13 cellular contexts compared by ENCODE assay signal in the genomic region with DNA sequence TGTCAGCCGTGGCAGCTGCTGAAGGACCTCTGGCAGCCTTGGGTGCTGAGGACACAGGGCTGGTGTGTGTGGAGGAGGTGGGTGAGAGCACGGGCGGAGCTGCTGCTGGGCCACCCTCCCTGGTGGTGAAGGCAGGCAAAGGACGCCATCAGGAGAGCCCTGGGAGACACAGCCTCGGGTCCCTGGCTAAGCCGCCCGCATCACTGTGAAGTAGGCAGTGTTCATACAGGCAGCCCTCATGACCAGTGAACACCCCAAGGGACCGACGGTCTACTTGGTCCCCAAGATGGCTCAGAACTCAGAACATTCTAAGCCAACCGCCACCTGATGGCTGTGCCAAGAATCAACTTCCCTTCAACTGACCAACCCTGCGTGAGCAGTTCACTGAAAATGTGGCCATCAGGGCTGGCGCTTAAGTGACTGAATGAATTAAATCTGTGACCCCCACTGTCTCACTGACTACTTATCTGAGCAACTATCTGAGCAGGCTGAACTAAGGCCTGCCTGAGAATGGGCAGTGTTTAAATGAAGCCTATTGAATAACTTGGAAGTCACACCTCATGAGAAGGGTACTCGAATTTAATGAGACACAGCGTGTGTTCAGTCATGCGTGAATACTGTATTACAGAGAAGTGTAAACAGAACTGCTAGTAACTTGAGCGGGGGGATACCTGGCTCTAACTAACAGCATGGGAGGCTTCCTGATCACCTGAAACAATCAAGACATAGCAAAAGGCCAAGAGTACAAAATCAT. TPM values are rescaled to one million over a fixed set of nuclear protein-coding genes. Genes with fewer than 3 reads are reported as not detected.
DNase-seq lines count a peak whose midpoint lies in the region; ATAC-seq and TF ChIP-seq lines count a peak whose summit lies in the region.
"Had no signal": no experiment of that assay in that cellular context is flagged by ENCODE, and none has a peak within 500 bp of the region (broad histone marks: within the 10 kb centered on the region; RNA-seq: fewer than 3 reads in every experiment).

No MANE protein-coding gene starts in this region.

- H3K9me3 Mint-ChIP-seq in endodermal cell, result peaks cover 9% of the 10 kb centered on the region

- ATAC-seq in HG02759 (IDR thresholded peaks at IDR 0.05; ENCODE audit: unreplicated experiment) (no peak), GM19035 (IDR thresholded peaks at IDR 0.05; ENCODE audit: unreplicated experiment) (no peak)

- H3K4me1 ChIP-seq in endodermal cell (ENCODE audit: control insufficient read depth, insufficient read depth, low read length), result peaks cover 32% of the 10 kb centered on the region

- TF ChIP-seq CTCF in endodermal cell (conservative IDR thresholded peaks at IDR 0.05), result peak; percentile 43

- peaks cover 15% of the 10 kb centered on the region for H3K36me3 ChIP-seq in endodermal cell (ENCODE audit: control insufficient read depth, insufficient read depth, low read length)
- H3K36me3 ChIP-seq: ovary, thoracic aorta had no signal

- H3K9me3 ChIP-seq in endodermal cell (ENCODE audit: control insufficient read depth, low read length), result peaks cover 7% of the 10 kb centered on the region
- H3K9me3 ChIP-seq: ovary, thoracic aorta had no signal

- peaks cover 20% of the 10 kb centered on the region for H3K27me3 Mint-ChIP-seq in endodermal cell (ENCODE audit: insufficient read depth)

- no peak overlapping the region for H3K27ac ChIP-seq in endodermal cell (ENCODE audit: low read depth, low read length)
- H3K27ac ChIP-seq: thoracic aorta had no signal

- H3K9ac ChIP-seq in endodermal cell (ENCODE audit: extremely low read depth, low read length, poor library complexity, severe bottlenecking), result peak overlapping the region; percentile 28

- H3K4me3 Mint-ChIP-seq in endodermal cell, result no peak overlapping the region

- peaks cover 14% of the 10 kb centered on the region for H3K36me3 Mint-ChIP-seq in endodermal cell (ENCODE audit: low read depth)

- no peaks in the 10 kb centered on the region for H3K27me3 ChIP-seq in endodermal cell (ENCODE audit: control insufficient read depth, insufficient read depth, low read length, poor library complexity, severe bottlenecking)
- H3K27me3 ChIP-seq: ovary had no signal

- H3K27ac Mint-ChIP-seq in endodermal cell, result peak overlapping the region; percentile 14

- DNase-seq in DMS153 (lab: John Stamatoyannopoulos, UW), result peak; percentile 65
- peak; percentile 69 for DNase-seq in NCI-H1417 treated with DMSO at 0.1 percent for 48 hours (lab: John Stamatoyannopoulos, UW)
- DNase-seq in NCI-H345 (lab: John Stamatoyannopoulos, UW), result peak; percentile 95
- peak; percentile 79 for DNase-seq in endodermal cell
- no peak for DNase-seq in SKM-1 treated with dmso at 0.1 percent for 144 hours (lab: John Stamatoyannopoulos, UW; ENCODE audit: unreplicated experiment)
- DNase-seq in hepatic stellate cell (ENCODE audit: low spot score), result no peak
- DNase-seq: cerebellar nuclear complex, midbrain, OCI-M1 had no signal

- peak overlapping the region; percentile 11 for H3K4me3 ChIP-seq in endodermal cell (ENCODE audit: low read length)
- H3K4me3 ChIP-seq: ovary, thoracic aorta had no signal

- WGBS in endodermal cell (ENCODE audit: insufficient coverage in 1 of 2, insufficient read length in 1 of 2), 2 experiments, result 76 to 81% methylated on average over 12 to 16 of the region's 16 CpGs

- H3K4me1 Mint-ChIP-seq in endodermal cell, result peaks cover 60% of the 10 kb centered on the region

RNA-seq across cellular contexts. Expression of gene SIMC1, which starts 54.7 kb away (rescaled TPM):
- total RNA-seq in endodermal cell, result 10 to 100 TPM; 23.5 to 35.8 TPM
- polyA plus RNA-seq in endodermal cell (2013, experiment 1 of 2), result 37.2 TPM
- 36.2 TPM for polyA plus RNA-seq in endodermal cell (2013, experiment 2 of 2)

Comparison
In these comparisons a context has a peak if more than half of its experiments do, and no peak if none do; other contexts are left out.
1. DNase-seq: peak in DMS153 (single experiment), NCI-H1417 treated with DMSO at 0.1 percent for 48 hours (single experiment), NCI-H345 (single experiment) and endodermal cell (single experiment); none in SKM-1 treated with dmso at 0.1 percent for 144 hours (single experiment) and hepatic stellate cell (single experiment).